In genomic region chr17:17476865-17477467, GRCh38 we compare ENCODE assay signal across 1 cellular context.
TF ChIP-seq lines count a peak whose summit lies in the region.

TSS of gene MED9 (plus strand) at chr17:17477000. CDS start at chr17:17477042, 42 bp downstream.

TF ChIP-seq in K562, 482 proteins besides CTCF, POLR2A, EP300 and RAD21 (continued from another document and continues in another):
- TF ChIP-seq, protein P1, sequence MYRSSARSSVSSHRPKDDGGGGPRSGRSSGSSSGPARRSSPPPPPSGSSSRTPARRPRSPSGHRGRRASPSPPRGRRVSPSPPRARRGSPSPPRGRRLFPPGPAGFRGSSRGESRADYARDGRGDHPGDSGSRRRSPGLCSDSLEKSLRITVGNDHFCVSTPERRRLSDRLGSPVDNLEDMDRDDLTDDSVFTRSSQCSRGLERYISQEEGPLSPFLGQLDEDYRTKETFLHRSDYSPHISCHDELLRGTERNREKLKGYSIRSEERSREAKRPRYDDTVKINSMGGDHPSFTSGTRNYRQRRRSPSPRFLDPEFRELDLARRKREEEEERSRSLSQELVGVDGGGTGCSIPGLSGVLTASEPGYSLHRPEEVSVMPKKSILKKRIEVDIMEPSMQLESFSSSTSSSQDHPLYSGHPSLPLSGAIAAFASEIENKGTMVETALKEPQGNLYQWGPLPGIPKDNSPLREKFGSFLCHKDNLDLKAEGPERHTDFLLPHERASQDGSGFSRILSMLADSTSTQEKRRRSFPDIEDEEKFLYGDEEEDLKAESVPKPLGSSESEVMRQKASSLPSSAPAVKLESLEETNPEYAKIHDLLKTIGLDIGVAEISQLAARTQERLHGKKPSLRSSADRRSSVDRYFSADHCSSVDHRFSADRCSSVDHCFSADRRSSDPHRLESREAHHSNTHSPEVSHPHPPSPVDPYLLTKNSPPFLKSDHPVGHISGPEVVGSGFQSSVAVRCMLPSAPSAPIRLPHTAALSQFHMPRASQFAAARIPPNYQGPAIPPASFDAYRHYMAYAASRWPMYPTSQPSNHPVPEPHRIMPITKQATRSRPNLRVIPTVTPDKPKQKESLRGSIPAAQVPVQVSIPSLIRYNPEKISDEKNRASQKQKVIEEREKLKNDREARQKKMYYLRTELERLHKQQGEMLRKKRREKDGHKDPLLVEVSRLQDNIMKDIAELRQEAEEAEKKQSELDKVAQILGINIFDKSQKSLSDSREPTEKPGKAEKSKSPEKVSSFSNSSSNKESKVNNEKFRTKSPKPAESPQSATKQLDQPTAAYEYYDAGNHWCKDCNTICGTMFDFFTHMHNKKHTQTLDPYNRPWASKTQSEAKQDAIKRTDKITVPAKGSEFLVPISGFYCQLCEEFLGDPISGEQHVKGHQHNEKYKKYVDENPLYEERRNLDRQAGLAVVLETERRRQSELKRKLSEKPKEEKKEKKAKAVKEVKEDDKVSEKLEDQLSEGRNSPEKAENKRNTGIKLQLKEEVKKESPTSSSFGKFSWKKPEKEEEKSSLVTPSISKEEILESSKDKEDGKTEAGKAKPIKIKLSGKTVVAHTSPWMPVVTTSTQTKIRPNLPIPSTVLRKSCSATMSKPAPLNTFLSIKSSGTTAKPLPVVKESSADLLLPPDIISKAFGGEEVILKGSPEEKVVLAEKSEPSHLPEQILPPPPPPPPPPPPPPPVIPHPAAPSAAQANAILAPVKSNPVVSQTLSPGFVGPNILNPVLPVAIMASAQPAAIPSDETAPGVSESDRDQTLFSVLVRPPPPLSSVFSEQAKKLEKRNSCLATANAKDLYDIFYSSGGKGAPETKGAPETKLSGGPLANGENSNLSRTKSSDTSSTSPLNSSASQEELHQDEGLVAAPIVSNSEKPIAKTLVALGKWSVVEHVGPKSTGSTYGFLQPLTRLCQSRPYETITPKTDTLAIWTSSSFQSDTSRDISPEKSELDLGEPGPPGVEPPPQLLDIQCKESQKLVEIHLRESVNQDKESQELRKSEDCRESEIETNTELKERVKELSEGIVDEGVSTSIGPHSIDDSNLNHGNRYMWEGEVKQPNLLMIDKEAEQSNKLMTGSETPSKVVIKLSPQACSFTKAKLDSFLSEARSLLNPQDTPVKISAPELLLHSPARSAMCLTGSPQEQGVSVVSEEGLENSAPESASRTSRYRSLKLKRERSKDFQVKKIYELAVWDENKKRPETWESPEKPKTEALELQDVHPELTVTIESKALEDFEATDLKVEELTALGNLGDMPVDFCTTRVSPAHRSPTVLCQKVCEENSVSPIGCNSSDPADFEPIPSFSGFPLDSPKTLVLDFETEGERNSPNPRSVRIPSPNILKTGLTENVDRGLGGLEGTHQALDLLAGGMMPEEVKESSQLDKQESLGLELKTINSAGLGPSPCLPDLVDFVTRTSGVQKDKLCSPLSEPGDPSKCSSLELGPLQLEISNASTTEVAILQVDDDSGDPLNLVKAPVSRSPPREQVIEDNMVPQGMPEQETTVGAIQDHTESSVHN (IDR thresholded peaks at IDR 0.05; ENCODE audit: borderline replicate concordance in 1 of 2, low read depth in 1 of 2), result no peak
- TF ChIP-seq SAP30 (IDR thresholded peaks at IDR 0.05; ENCODE audit: borderline replicate concordance, insufficient read depth, low read depth, low read length, poor library complexity, severe bottlenecking), result peak; percentile 66
- no peak for TF ChIP-seq ZNF75A (CRISPR knock-in tag; IDR thresholded peaks at IDR 0.05)
- TF ChIP-seq, protein P2, sequence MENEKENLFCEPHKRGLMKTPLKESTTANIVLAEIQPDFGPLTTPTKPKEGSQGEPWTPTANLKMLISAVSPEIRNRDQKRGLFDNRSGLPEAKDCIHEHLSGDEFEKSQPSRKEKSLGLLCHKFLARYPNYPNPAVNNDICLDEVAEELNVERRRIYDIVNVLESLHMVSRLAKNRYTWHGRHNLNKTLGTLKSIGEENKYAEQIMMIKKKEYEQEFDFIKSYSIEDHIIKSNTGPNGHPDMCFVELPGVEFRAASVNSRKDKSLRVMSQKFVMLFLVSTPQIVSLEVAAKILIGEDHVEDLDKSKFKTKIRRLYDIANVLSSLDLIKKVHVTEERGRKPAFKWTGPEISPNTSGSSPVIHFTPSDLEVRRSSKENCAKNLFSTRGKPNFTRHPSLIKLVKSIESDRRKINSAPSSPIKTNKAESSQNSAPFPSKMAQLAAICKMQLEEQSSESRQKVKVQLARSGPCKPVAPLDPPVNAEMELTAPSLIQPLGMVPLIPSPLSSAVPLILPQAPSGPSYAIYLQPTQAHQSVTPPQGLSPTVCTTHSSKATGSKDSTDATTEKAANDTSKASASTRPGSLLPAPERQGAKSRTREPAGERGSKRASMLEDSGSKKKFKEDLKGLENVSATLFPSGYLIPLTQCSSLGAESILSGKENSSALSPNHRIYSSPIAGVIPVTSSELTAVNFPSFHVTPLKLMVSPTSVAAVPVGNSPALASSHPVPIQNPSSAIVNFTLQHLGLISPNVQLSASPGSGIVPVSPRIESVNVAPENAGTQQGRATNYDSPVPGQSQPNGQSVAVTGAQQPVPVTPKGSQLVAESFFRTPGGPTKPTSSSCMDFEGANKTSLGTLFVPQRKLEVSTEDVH (IDR thresholded peaks at IDR 0.05; ENCODE audit: low read depth, partially characterized antibody), result peak; percentile 37
- 0 out of 2 replicates have a peak, but pooled peaks have one; percentile 25 for TF ChIP-seq TAF7 (tag; IDR thresholded peaks at IDR 0.05)
- TF ChIP-seq L3MBTL2 (IDR thresholded peaks at IDR 0.05), result peak; percentile 46; the same call in 1 of the 2 replicates
- TF ChIP-seq, protein P3, sequence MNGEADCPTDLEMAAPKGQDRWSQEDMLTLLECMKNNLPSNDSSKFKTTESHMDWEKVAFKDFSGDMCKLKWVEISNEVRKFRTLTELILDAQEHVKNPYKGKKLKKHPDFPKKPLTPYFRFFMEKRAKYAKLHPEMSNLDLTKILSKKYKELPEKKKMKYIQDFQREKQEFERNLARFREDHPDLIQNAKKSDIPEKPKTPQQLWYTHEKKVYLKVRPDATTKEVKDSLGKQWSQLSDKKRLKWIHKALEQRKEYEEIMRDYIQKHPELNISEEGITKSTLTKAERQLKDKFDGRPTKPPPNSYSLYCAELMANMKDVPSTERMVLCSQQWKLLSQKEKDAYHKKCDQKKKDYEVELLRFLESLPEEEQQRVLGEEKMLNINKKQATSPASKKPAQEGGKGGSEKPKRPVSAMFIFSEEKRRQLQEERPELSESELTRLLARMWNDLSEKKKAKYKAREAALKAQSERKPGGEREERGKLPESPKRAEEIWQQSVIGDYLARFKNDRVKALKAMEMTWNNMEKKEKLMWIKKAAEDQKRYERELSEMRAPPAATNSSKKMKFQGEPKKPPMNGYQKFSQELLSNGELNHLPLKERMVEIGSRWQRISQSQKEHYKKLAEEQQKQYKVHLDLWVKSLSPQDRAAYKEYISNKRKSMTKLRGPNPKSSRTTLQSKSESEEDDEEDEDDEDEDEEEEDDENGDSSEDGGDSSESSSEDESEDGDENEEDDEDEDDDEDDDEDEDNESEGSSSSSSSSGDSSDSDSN (IDR thresholded peaks at IDR 0.05; ENCODE audit: borderline replicate concordance in 1 of 2, low read depth in 2 of 2, low read length in 2 of 2), result no peak
- TF ChIP-seq CSDE1 (IDR thresholded peaks at IDR 0.05), result peak in 1 of 2 experiments; percentile 63; a peak in 1 of 4 replicates
- no peak for TF ChIP-seq RFX5 (IDR thresholded peaks at IDR 0.05; ENCODE audit: low read depth, low read length)
- peak; percentile 43; the same call in 1 of the 2 replicates for TF ChIP-seq MTA3 (IDR thresholded peaks at IDR 0.05; ENCODE audit: borderline replicate concordance)
- TF ChIP-seq RBBP5 (IDR thresholded peaks at IDR 0.05; ENCODE audit: borderline replicate concordance, insufficient read depth, low read length, poor library complexity, severe bottlenecking), result peak; percentile 90
- no peak for TF ChIP-seq KAT2B (IDR thresholded peaks at IDR 0.05; ENCODE audit: low read depth, low read length)
- no peak for TF ChIP-seq SRSF9 (IDR thresholded peaks at IDR 0.05; ENCODE audit: borderline replicate concordance, low read depth, low read length)
- peak; percentile 18 for TF ChIP-seq HMGN3 (IDR thresholded peaks at IDR 0.05; ENCODE audit: borderline replicate concordance, extremely low read depth, insufficient read length, low read depth, low read length)
- TF ChIP-seq THRAP3 (IDR thresholded peaks at IDR 0.05; ENCODE audit: borderline replicate concordance), result no peak
- TF ChIP-seq, protein P4, sequence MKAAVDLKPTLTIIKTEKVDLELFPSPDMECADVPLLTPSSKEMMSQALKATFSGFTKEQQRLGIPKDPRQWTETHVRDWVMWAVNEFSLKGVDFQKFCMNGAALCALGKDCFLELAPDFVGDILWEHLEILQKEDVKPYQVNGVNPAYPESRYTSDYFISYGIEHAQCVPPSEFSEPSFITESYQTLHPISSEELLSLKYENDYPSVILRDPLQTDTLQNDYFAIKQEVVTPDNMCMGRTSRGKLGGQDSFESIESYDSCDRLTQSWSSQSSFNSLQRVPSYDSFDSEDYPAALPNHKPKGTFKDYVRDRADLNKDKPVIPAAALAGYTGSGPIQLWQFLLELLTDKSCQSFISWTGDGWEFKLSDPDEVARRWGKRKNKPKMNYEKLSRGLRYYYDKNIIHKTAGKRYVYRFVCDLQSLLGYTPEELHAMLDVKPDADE (conservative IDR thresholded peaks at IDR 0.05; ENCODE audit: control insufficient read depth, low read depth, low read length), result peak; percentile 61; the same call in 1 of the 2 replicates
- TF ChIP-seq PURB (CRISPR knock-in tag; IDR thresholded peaks at IDR 0.05; ENCODE audit: low read depth), result no peak
- TF ChIP-seq CTBP1 (IDR thresholded peaks at IDR 0.05; ENCODE audit: borderline replicate concordance), result peak; percentile 41; the same call in 1 of the 2 replicates
- peak; percentile 38 for TF ChIP-seq POLR2B (IDR thresholded peaks at IDR 0.05; ENCODE audit: low read depth, partially characterized antibody)
- TF ChIP-seq SMAD4 (CRISPR knock-in tag; conservative IDR thresholded peaks at IDR 0.05), result no peak
- TF ChIP-seq BCL6 (CRISPR knock-in tag; IDR thresholded peaks at IDR 0.05), result no peak
- TF ChIP-seq, protein P5, sequence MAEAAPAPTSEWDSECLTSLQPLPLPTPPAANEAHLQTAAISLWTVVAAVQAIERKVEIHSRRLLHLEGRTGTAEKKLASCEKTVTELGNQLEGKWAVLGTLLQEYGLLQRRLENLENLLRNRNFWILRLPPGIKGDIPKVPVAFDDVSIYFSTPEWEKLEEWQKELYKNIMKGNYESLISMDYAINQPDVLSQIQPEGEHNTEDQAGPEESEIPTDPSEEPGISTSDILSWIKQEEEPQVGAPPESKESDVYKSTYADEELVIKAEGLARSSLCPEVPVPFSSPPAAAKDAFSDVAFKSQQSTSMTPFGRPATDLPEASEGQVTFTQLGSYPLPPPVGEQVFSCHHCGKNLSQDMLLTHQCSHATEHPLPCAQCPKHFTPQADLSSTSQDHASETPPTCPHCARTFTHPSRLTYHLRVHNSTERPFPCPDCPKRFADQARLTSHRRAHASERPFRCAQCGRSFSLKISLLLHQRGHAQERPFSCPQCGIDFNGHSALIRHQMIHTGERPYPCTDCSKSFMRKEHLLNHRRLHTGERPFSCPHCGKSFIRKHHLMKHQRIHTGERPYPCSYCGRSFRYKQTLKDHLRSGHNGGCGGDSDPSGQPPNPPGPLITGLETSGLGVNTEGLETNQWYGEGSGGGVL (CRISPR knock-in tag; IDR thresholded peaks at IDR 0.05), result no peak
- no peak for TF ChIP-seq XRCC4 (IDR thresholded peaks at IDR 0.05; ENCODE audit: extremely low read depth, insufficient read depth, insufficient read length)
- peak; percentile 92 for TF ChIP-seq ZFX (CRISPR knock-in tag; IDR thresholded peaks at IDR 0.05)
- TF ChIP-seq CXXC5 (CRISPR knock-in tag; IDR thresholded peaks at IDR 0.05), result peak; percentile 44; the same call in 1 of the 2 replicates
- TF ChIP-seq, protein P6, sequence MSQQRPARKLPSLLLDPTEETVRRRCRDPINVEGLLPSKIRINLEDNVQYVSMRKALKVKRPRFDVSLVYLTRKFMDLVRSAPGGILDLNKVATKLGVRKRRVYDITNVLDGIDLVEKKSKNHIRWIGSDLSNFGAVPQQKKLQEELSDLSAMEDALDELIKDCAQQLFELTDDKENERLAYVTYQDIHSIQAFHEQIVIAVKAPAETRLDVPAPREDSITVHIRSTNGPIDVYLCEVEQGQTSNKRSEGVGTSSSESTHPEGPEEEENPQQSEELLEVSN (IDR thresholded peaks at IDR 0.05; ENCODE audit: borderline replicate concordance in 1 of 2, extremely low read depth in 1 of 2, insufficient read depth in 1 of 2, insufficient read length in 1 of 2, low read depth in 1 of 2, low read length in 1 of 2, poor library complexity in 1 of 2, severe bottlenecking in 1 of 2), result peak in 1 of 2 experiments; percentile 52
- TF ChIP-seq CEBPB (tag; IDR thresholded peaks at IDR 0.05), result no peak
- TF ChIP-seq, protein P7, sequence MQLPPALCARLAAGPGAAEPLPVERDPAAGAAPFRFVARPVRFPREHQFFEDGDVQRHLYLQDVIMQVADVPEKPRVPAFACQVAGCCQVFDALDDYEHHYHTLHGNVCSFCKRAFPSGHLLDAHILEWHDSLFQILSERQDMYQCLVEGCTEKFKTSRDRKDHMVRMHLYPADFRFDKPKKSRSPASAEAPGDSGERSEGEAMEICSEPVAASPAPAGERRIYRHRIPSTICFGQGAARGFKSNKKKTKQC (CRISPR knock-in tag; IDR thresholded peaks at IDR 0.05), result 0 out of 2 replicates have a peak, but pooled peaks have one; percentile 51
- no peak for TF ChIP-seq TCF7 (IDR thresholded peaks at IDR 0.05; ENCODE audit: borderline replicate concordance)
- TF ChIP-seq CBFA2T3 (IDR thresholded peaks at IDR 0.05), result no peak
- peak; percentile 98 for TF ChIP-seq ATF1 (CRISPR knock-in tag; IDR thresholded peaks at IDR 0.05)
- TF ChIP-seq ATF1 (tag; IDR thresholded peaks at IDR 0.05), result peak; percentile 98
- TF ChIP-seq NR4A1 (CRISPR knock-in tag; IDR thresholded peaks at IDR 0.05), result no peak; the same call in 1 of the 2 replicates
- no peak for TF ChIP-seq NR4A1 (tag; IDR thresholded peaks at IDR 0.05)
- TF ChIP-seq ELF4 (CRISPR knock-in tag; IDR thresholded peaks at IDR 0.05), result no peak
- peak; percentile 43 for TF ChIP-seq MAX (CRISPR knock-in tag; IDR thresholded peaks at IDR 0.05)
- TF ChIP-seq, protein P8, sequence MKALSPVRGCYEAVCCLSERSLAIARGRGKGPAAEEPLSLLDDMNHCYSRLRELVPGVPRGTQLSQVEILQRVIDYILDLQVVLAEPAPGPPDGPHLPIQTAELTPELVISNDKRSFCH (CRISPR knock-in tag; IDR thresholded peaks at IDR 0.05), result no peak
- TF ChIP-seq, protein P8 (tag; IDR thresholded peaks at IDR 0.05), result no peak
- no peak for TF ChIP-seq HES1 (IDR thresholded peaks at IDR 0.05; ENCODE audit: low read depth)
- no peak for TF ChIP-seq NEUROD1 (IDR thresholded peaks at IDR 0.05; ENCODE audit: borderline replicate concordance, low read depth, low read length, partially characterized antibody)
- no peak for TF ChIP-seq TAF15 (IDR thresholded peaks at IDR 0.05; ENCODE audit: low read depth, low read length)
